31 cellular contexts compared by ENCODE assay signal in genomic region chr14:45114327-45114726, GRCh38. TPM values are rescaled to one million over a fixed set of nuclear protein-coding genes. Genes with fewer than 3 reads are reported as not detected.
A peak's percentile ranks its signal among the peaks of the same experiment; 100 is the strongest.
DNase-seq lines count a peak whose midpoint lies in the region; ATAC-seq, FAIRE-seq and TF ChIP-seq lines count a peak whose summit lies in the region.
"Had no signal": no experiment of that assay in that cellular context is flagged by ENCODE, and none has a peak within 500 bp of the region (broad histone marks: within the 10 kb centered on the region; RNA-seq: fewer than 3 reads in every experiment).

No MANE protein-coding gene starts in this region.

- POLR2A ChIA-PET in PC-3 (lab: Charles Lee; ENCODE audit: unreplicated experiment), result no interaction called here

- intact Hi-C loops in activated naive CD4-positive, alpha-beta T cell treated with anti-CD3 and anti-CD28 coated beads for 36 hours (cut with micrococcal nuclease), result loop anchor here (1.0 kb wide), 5 partner anchors 20 to 152 kb away; partner anchors contain the start of genes FKBP3, MIS18BP1, PRPF39 and TOGARAM1
- intact Hi-C loops in PC-3 (cut with micrococcal nuclease) (loop anchor here (2.0 kb wide), 1 partner anchor 20 kb away; the partner anchor contains the start of genes FANCM and FKBP3), posterior vena cava (cut with DNase I) (no loop called here)

- no peak for ATAC-seq in PC-3
- peak; percentile 80 for ATAC-seq in stimulated activated effector memory CD8-positive, alpha-beta T cell treated with anti-CD3 and anti-CD28 coated beads, Interleukin-12 subunit alpha, Interleukin-12 subunit beta, amount 100 ng/mL, for 72 hours
- ATAC-seq: foreskin keratinocyte; HCT116; stimulated activated memory B cell treated with anti-CD40 and anti-IgM and Interleukin-4, amounts not matched to agents 10 μg/mL and 1 μg/mL and 100 μg/mL, for 72 hours had no signal

- H3K36me3 Mint-ChIP-seq in activated naive CD4-positive, alpha-beta T cell treated with anti-CD3 and anti-CD28 coated beads for 36 hours (ENCODE audit: low read depth), result peaks cover 27% of the 10 kb centered on the region
- H3K36me3 Mint-ChIP-seq in activated naive CD4-positive, alpha-beta T cell treated with anti-CD3 and anti-CD28 coated beads, Interleukin-2, amount 10 ng/mL, durations not matched to agents 7 days and 5 days, result peaks cover 41% of the 10 kb centered on the region
- peaks cover 26% of the 10 kb centered on the region for H3K36me3 Mint-ChIP-seq in activated naive CD8-positive, alpha-beta T cell treated with anti-CD3 and anti-CD28 coated beads for 36 hours
- H3K36me3 Mint-ChIP-seq in stimulated activated effector memory CD8-positive, alpha-beta T cell treated with anti-CD3 and anti-CD28 coated beads, Interleukin-12 subunit alpha, Interleukin-12 subunit beta, amount 100 ng/mL, for 72 hours, result peaks cover 100% of the 10 kb centered on the region

- no peak for DNase-seq in activated naive CD4-positive, alpha-beta T cell treated with anti-CD3 and anti-CD28 coated beads for 36 hours
- DNase-seq in activated naive CD4-positive, alpha-beta T cell treated with anti-CD3 and anti-CD28 coated beads, Interleukin-2, amount 10 ng/mL, durations not matched to agents 7 days and 5 days, result no peak
- DNase-seq in PC-3 (no peak), posterior vena cava (ENCODE audit: low spot score) (no peak), islet precursor cell (no peak), urothelium cell line (ENCODE audit: low spot score) (no peak)
- no peak for DNase-seq in activated naive CD8-positive, alpha-beta T cell treated with anti-CD3 and anti-CD28 coated beads for 36 hours
- DNase-seq in stimulated activated effector memory CD8-positive, alpha-beta T cell treated with anti-CD3 and anti-CD28 coated beads, Interleukin-12 subunit alpha, Interleukin-12 subunit beta, amount 100 ng/mL, for 72 hours (ENCODE audit: low spot score in 2 of 2), result no peak
- DNase-seq: activated effector memory CD4-positive, alpha-beta T cell treated with Interleukin-2 at 50 U/mL for 16 hours; brain microvascular endothelial cell; Caco-2; DMS79; dorsolateral prefrontal cortex; esophagus squamous epithelium; foreskin keratinocyte; GDM1; head of caudate nucleus; MM.1S; NCI-H1105 treated with DMSO at 0.1 percent for 48 hours; NCI-H187 treated with DMSO at 0.1 percent for 48 hours; NCI-H526; NK-92 treated with Interleukin-12 subunit alpha and Interleukin-12 subunit beta, amount 100 ng/mL, for 24 hours; sigmoid colon; SK-N-SH; upper lobe of left lung had no signal

- peaks cover 57% of the 10 kb centered on the region for H3K36me3 ChIP-seq in PC-3 (ENCODE audit: low read depth, low read length)

- FAIRE-seq in urothelium cell line (lab: Jason Lieb, UNC), result no peak
- FAIRE-seq: TTC549 had no signal

- peaks cover 23% of the 10 kb centered on the region for H3K4me1 Mint-ChIP-seq in activated naive CD4-positive, alpha-beta T cell treated with anti-CD3 and anti-CD28 coated beads for 36 hours (ENCODE audit: low read depth)
- peaks cover 7% of the 10 kb centered on the region for H3K4me1 Mint-ChIP-seq in activated naive CD4-positive, alpha-beta T cell treated with anti-CD3 and anti-CD28 coated beads, Interleukin-2, amount 10 ng/mL, durations not matched to agents 7 days and 5 days
- H3K4me1 Mint-ChIP-seq in activated naive CD8-positive, alpha-beta T cell treated with anti-CD3 and anti-CD28 coated beads for 36 hours, result peaks cover 24% of the 10 kb centered on the region
- peaks cover 9% of the 10 kb centered on the region for H3K4me1 Mint-ChIP-seq in stimulated activated effector memory CD8-positive, alpha-beta T cell treated with anti-CD3 and anti-CD28 coated beads, Interleukin-12 subunit alpha, Interleukin-12 subunit beta, amount 100 ng/mL, for 72 hours

- no peak overlapping the region for H3K4me2 ChIP-seq in PC-3 (ENCODE audit: low read length)
- H3K4me2 ChIP-seq: BLaER1 treated with 17β-estradiol and CSF1 and Interleukin-3, amounts not matched to agents 10 nM and 100 nM; SK-N-SH had no signal

- H3K4me3 Mint-ChIP-seq in activated naive CD4-positive, alpha-beta T cell treated with anti-CD3 and anti-CD28 coated beads for 36 hours, result no peak overlapping the region
- H3K4me3 Mint-ChIP-seq in activated naive CD4-positive, alpha-beta T cell treated with anti-CD3 and anti-CD28 coated beads, Interleukin-2, amount 10 ng/mL, durations not matched to agents 7 days and 5 days, result no peak overlapping the region
- no peak overlapping the region for H3K4me3 Mint-ChIP-seq in activated naive CD8-positive, alpha-beta T cell treated with anti-CD3 and anti-CD28 coated beads for 36 hours
- no peak overlapping the region for H3K4me3 Mint-ChIP-seq in stimulated activated effector memory CD8-positive, alpha-beta T cell treated with anti-CD3 and anti-CD28 coated beads, Interleukin-12 subunit alpha, Interleukin-12 subunit beta, amount 100 ng/mL, for 72 hours
- H3K4me3 Mint-ChIP-seq: stimulated activated memory B cell treated with anti-CD40 and anti-IgM and Interleukin-4, amounts not matched to agents 10 μg/mL and 1 μg/mL and 100 μg/mL, for 72 hours; T-helper 1 cell treated with Interleukin-12 subunit alpha and Interleukin-12 subunit beta and Interleukin-4 antibody, amounts not matched to agents 30 μg/mL and 1 μg/mL, for 36 hours had no signal

- H3K27me3 Mint-ChIP-seq in activated naive CD4-positive, alpha-beta T cell treated with anti-CD3 and anti-CD28 coated beads for 36 hours (ENCODE audit: low read depth), result no peaks in the 10 kb centered on the region
- H3K27me3 Mint-ChIP-seq in activated naive CD4-positive, alpha-beta T cell treated with anti-CD3 and anti-CD28 coated beads, Interleukin-2, amount 10 ng/mL, durations not matched to agents 7 days and 5 days, result no peaks in the 10 kb centered on the region
- no peaks in the 10 kb centered on the region for H3K27me3 Mint-ChIP-seq in activated naive CD8-positive, alpha-beta T cell treated with anti-CD3 and anti-CD28 coated beads for 36 hours
- H3K27me3 Mint-ChIP-seq: stimulated activated memory B cell treated with anti-CD40 and anti-IgM and Interleukin-4, amounts not matched to agents 10 μg/mL and 1 μg/mL and 100 μg/mL, for 72 hours had no signal

- no peak for TF ChIP-seq CTCF in PC-3 (conservative IDR thresholded peaks at IDR 0.05; ENCODE audit: low read depth, low read length)

- no peak overlapping the region for H3K9ac ChIP-seq in PC-3 (ENCODE audit: low read length)
- H3K9ac ChIP-seq: BLaER1 treated with 17β-estradiol and CSF1 and Interleukin-3, amounts not matched to agents 10 nM and 100 nM; SK-N-SH had no signal

- H3K9me3 Mint-ChIP-seq in activated naive CD4-positive, alpha-beta T cell treated with anti-CD3 and anti-CD28 coated beads for 36 hours, result no peaks in the 10 kb centered on the region
- H3K9me3 Mint-ChIP-seq in activated naive CD4-positive, alpha-beta T cell treated with anti-CD3 and anti-CD28 coated beads, Interleukin-2, amount 10 ng/mL, durations not matched to agents 7 days and 5 days, result no peaks in the 10 kb centered on the region
- no peaks in the 10 kb centered on the region for H3K9me3 Mint-ChIP-seq in activated naive CD8-positive, alpha-beta T cell treated with anti-CD3 and anti-CD28 coated beads for 36 hours
- no peaks in the 10 kb centered on the region for H3K9me3 Mint-ChIP-seq in stimulated activated effector memory CD8-positive, alpha-beta T cell treated with anti-CD3 and anti-CD28 coated beads, Interleukin-12 subunit alpha, Interleukin-12 subunit beta, amount 100 ng/mL, for 72 hours
- H3K9me3 Mint-ChIP-seq: stimulated activated memory B cell treated with anti-CD40 and anti-IgM and Interleukin-4, amounts not matched to agents 10 μg/mL and 1 μg/mL and 100 μg/mL, for 72 hours; T-helper 1 cell treated with Interleukin-12 subunit alpha and Interleukin-12 subunit beta and Interleukin-4 antibody, amounts not matched to agents 30 μg/mL and 1 μg/mL, for 36 hours had no signal

- CTCF ChIA-PET in activated naive CD4-positive, alpha-beta T cell treated with anti-CD3 and anti-CD28 coated beads for 36 hours (lab: Charles Lee), result interaction anchor here (0.6 kb wide), 1 partner anchor 137 kb away, joined by 3 read pairs; no protein-coding TSS in a partner anchor
- CTCF ChIA-PET in activated naive CD4-positive, alpha-beta T cell treated with anti-CD3 and anti-CD28 coated beads, Interleukin-2, amount 10 ng/mL, durations not matched to agents 7 days and 5 days (lab: Charles Lee), result no interaction called here
- CTCF ChIA-PET in PC-3 (lab: Charles Lee), result no interaction called here

- peaks cover 24% of the 10 kb centered on the region for H3K4me1 ChIP-seq in PC-3 (ENCODE audit: insufficient read depth, low read length)
- H3K4me1 ChIP-seq: BLaER1 treated with 17β-estradiol and CSF1 and Interleukin-3, amounts not matched to agents 10 nM and 100 nM; esophagus squamous epithelium; foreskin keratinocyte; sigmoid colon; suprapubic skin had no signal

- H2AFZ ChIP-seq in PC-3 (ENCODE audit: low read length), result no peak overlapping the region

- H3F3A ChIP-seq in PC-3 (ENCODE audit: low read length, unreplicated experiment), result no peaks in the 10 kb centered on the region

- peak overlapping the region; percentile 68 for H3K27ac Mint-ChIP-seq in activated naive CD4-positive, alpha-beta T cell treated with anti-CD3 and anti-CD28 coated beads for 36 hours
- H3K27ac Mint-ChIP-seq in activated naive CD4-positive, alpha-beta T cell treated with anti-CD3 and anti-CD28 coated beads, Interleukin-2, amount 10 ng/mL, durations not matched to agents 7 days and 5 days, result no peak overlapping the region
- peak overlapping the region; percentile 70 for H3K27ac Mint-ChIP-seq in activated naive CD8-positive, alpha-beta T cell treated with anti-CD3 and anti-CD28 coated beads for 36 hours
- peak overlapping the region; percentile 90 for H3K27ac Mint-ChIP-seq in stimulated activated effector memory CD8-positive, alpha-beta T cell treated with anti-CD3 and anti-CD28 coated beads, Interleukin-12 subunit alpha, Interleukin-12 subunit beta, amount 100 ng/mL, for 72 hours

- no peaks in the 10 kb centered on the region for H3K9me2 ChIP-seq in PC-3 (replicated peaks; ENCODE audit: low read length)
- H3K9me2 ChIP-seq: SK-N-SH had no signal

- H3K79me2 ChIP-seq in PC-3 (ENCODE audit: low read length), result no peaks in the 10 kb centered on the region

- no peaks in the 10 kb centered on the region for H3K27me3 ChIP-seq in PC-3 (ENCODE audit: low read length)
- H3K27me3 ChIP-seq: BLaER1 treated with 17β-estradiol and CSF1 and Interleukin-3, amounts not matched to agents 10 nM and 100 nM; brain microvascular endothelial cell; dorsolateral prefrontal cortex; esophagus squamous epithelium; foreskin keratinocyte; sigmoid colon; suprapubic skin; upper lobe of left lung had no signal

- peak overlapping the region; percentile 49; the same call in 1 of the 2 replicates for H3K27ac ChIP-seq in PC-3 (ENCODE audit: low read length)
- H3K27ac ChIP-seq: BLaER1 treated with 17β-estradiol and CSF1 and Interleukin-3, amounts not matched to agents 10 nM and 100 nM; esophagus squamous epithelium; foreskin keratinocyte; sigmoid colon; suprapubic skin; upper lobe of left lung had no signal

- H3K4me3 ChIP-seq in PC-3 (ENCODE audit: low read length), result no peak overlapping the region
- H3K4me3 ChIP-seq: BLaER1 treated with 17β-estradiol and CSF1 and Interleukin-3, amounts not matched to agents 10 nM and 100 nM; dorsolateral prefrontal cortex; esophagus squamous epithelium; sigmoid colon; suprapubic skin; upper lobe of left lung had no signal

- peaks cover 8% of the 10 kb centered on the region; the same call in 1 of the 2 replicates for H4K20me1 ChIP-seq in PC-3 (ENCODE audit: low read length)

- H3K9me3 ChIP-seq in PC-3 (ENCODE audit: low read length), result no peaks in the 10 kb centered on the region
- H3K9me3 ChIP-seq: BLaER1 treated with 17β-estradiol and CSF1 and Interleukin-3, amounts not matched to agents 10 nM and 100 nM; Caco-2; esophagus squamous epithelium; sigmoid colon; SK-N-SH; suprapubic skin; upper lobe of left lung had no signal

- BruUV-seq in PC-3 (replicated peaks; lab: Mats Ljungman, UMichigan), result no TSS peak

RNA-seq across cellular contexts. Expression of gene FKBP3, which starts 20.0 kb away (rescaled TPM):
- 10 to 100 TPM; 47.6 to 50.8 TPM for total RNA-seq in activated naive CD4-positive, alpha-beta T cell treated with anti-CD3 and anti-CD28 coated beads for 36 hours
- 48.0 and 53.7 TPM in 2 replicates for total RNA-seq in PC-3 (2014; rRNA removed)
- 10 to 100 TPM; 70.2 to 75.6 TPM for total RNA-seq in activated naive CD8-positive, alpha-beta T cell treated with anti-CD3 and anti-CD28 coated beads for 36 hours
- 10 to 100 TPM; 42.8 to 45.7 TPM for total RNA-seq in posterior vena cava

RNA-seq across cellular contexts. Expression of gene FANCM, which starts 21.4 kb away (rescaled TPM):
- 10 to 100 TPM; 15.3 to 16.3 TPM for total RNA-seq in activated naive CD4-positive, alpha-beta T cell treated with anti-CD3 and anti-CD28 coated beads for 36 hours
- total RNA-seq in PC-3 (2014; rRNA removed) (11.7 and 15.6 TPM in 2 replicates), posterior vena cava (1 to 10 TPM; 5.1 to 6.3 TPM)
- total RNA-seq in activated naive CD8-positive, alpha-beta T cell treated with anti-CD3 and anti-CD28 coated beads for 36 hours, result 10 to 100 TPM; 11.4 to 13.3 TPM

RNA-seq across cellular contexts. Expression of gene PRPF39, which starts 30.4 kb away (rescaled TPM):
- total RNA-seq in activated naive CD4-positive, alpha-beta T cell treated with anti-CD3 and anti-CD28 coated beads for 36 hours, result 10 to 100 TPM; 32.0 to 35.6 TPM
- total RNA-seq in PC-3 (2014; rRNA removed) (16.9 and 19.2 TPM in 2 replicates), posterior vena cava (10 to 100 TPM; 30.4 to 31.8 TPM)
- 10 to 100 TPM; 45.4 to 46.8 TPM for total RNA-seq in activated naive CD8-positive, alpha-beta T cell treated with anti-CD3 and anti-CD28 coated beads for 36 hours

Comparison
In these comparisons a context has a peak if more than half of its experiments do, and no peak if none do; other contexts are left out.
1. intact Hi-C loops: an anchor here in activated naive CD4-positive, alpha-beta T cell treated with anti-CD3 and anti-CD28 coated beads for 36 hours (1.0 kb wide) and PC-3 (2.0 kb wide); none called in posterior vena cava.